Comparison of ENCODE assay signal across 8 cellular contexts in genomic region chr15:73994419-73994883, GRCh38. TPM values are rescaled to one million over a fixed set of nuclear protein-coding genes. Genes with fewer than 3 reads are reported as not detected.
DNase-seq lines count a peak whose midpoint lies in the region; ATAC-seq, FAIRE-seq and TF ChIP-seq lines count a peak whose summit lies in the region.

Gene PML, plus strand, starts transcription at chr15:73994716. Its CDS starts 97 bp downstream, at chr15:73994813.

- intact Hi-C loops in left ventricle myocardium superior (cut with micrococcal nuclease) (no loop called here), psoas muscle (cut with DNase I) (no loop called here)

- 0 to 1% (median 1%) methylated on average over 25 to 26 of the region's 26 CpGs for WGBS in psoas muscle, 3 donors

- H3K36me3 ChIP-seq in psoas muscle (ENCODE audit: insufficient read depth in 1 of 2, low read depth in 1 of 2): peaks cover 7 to 19% of the 10 kb centered on the region in 2 donors

- in situ Hi-C loops in GM13976 (cut with MboI; ENCODE audit: low sequenced_read_pairs, unreplicated experiment): no loop called here

- DNase-seq in GM13976 (ENCODE audit: low spot score): peak; percentile 97
- peak; percentile 79 for DNase-seq in NCI-H1694 treated with DMSO at 0.1 percent for 48 hours (lab: John Stamatoyannopoulos, UW)
- DNase-seq in T-helper 2 cell: peak; percentile 74 to 98 (median 88)
- DNase-seq in left ventricle myocardium superior: peak; percentile 97
- DNase-seq in psoas muscle: peak; percentile 97
- peak; percentile 92 for DNase-seq in urothelium cell line (ENCODE audit: low spot score)

- TF ChIP-seq CTCF in GM13976 (IDR thresholded peaks at IDR 0.05; ENCODE audit: borderline replicate concordance, control extremely low read depth, extremely low read depth, insufficient read depth, missing control alignments) (no peak), psoas muscle (IDR thresholded peaks at IDR 0.05) (no peak)

- no peaks in the 10 kb centered on the region for H3K27me3 ChIP-seq in psoas muscle (ENCODE audit: insufficient read depth in 3 of 3, low read length in 2 of 3)

- no peak for FAIRE-seq in urothelium cell line (lab: Jason Lieb, UNC)

- H3K9me3 ChIP-seq in psoas muscle: no peaks in the 10 kb centered on the region

- ATAC-seq in HG02884 (IDR thresholded peaks at IDR 0.05; ENCODE audit: unreplicated experiment) (peak; percentile 63), left ventricle myocardium superior (peak; percentile 79), psoas muscle (peak; percentile 85 to 87 (median 86))

- H3K27ac ChIP-seq in angular gyrus (ENCODE audit: low read depth, low read length): peak within 1 kb of the TSS; percentile 72
- H3K27ac ChIP-seq in psoas muscle: peak within 1 kb of the TSS; percentile 79

- peak within 1 kb of the TSS; percentile 92 for H3K4me3 ChIP-seq in psoas muscle

- H3K4me1 ChIP-seq in psoas muscle: peaks cover 47% of the 10 kb centered on the region

RNA-seq across cellular contexts. Expression of gene PML, which starts in this region (rescaled TPM):
- 20.8 TPM for total RNA-seq in left ventricle myocardium superior
- total RNA-seq in psoas muscle: 10 to 100 TPM; 15.0 to 22.6 (median 15.6) TPM
- polyA plus RNA-seq in psoas muscle: 10 to 100 TPM in 1 of 3 donors, 1 to 10 TPM in 2; 6.7 to 10.2 (median 7.5) TPM

Comparison
In these comparisons a context has a peak if more than half of its experiments do, and no peak if none do; other contexts are left out.
1. Peak in every context shown above with its lines: DNase-seq, ATAC-seq, H3K4me3 ChIP-seq and H3K27ac ChIP-seq.